ENCODE assay signal across 8 cellular contexts in the genomic region with DNA sequence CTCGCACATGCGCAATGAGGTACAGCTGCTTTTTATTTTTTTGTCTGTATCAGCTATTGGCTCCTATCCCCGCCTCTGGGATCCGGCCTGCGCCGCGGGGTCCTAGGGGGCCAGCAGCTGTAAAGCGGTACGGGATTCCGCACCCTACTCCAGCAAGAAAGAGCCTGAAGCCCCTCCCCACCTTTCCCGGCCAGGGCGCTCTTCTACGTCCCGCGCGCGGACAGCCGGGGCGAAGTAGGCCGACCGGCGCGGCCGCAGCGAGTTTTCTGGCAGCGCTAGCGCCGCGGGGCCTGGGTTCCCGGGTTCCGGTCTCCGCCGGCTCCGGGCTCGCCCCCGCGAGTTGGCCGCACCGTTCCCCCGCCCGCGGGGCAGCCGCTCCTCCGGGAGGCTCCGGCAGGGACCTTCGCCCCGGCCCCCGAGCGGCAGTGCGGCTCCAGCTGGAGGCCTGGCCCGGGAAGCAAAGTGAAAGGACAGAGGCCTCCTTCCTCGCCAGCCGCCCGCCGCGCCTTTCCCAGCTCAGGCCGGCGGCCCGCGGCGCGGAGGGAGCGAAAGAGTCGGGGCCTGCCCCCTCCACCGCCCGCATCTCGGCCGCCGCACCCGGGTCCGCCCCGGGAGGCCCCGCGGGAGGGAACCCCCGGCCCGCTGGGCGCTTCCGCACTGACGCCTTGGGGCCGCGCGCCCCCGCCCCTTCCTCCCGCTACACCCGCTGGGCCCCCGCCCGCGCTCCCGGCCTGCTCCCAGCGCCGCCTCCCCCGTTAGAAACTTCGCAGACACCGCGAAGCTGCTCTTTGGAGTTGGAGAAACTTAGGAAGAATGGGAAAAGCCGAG. TPM values are rescaled to one million over a fixed set of nuclear protein-coding genes. Genes with fewer than 3 reads are reported as not detected.
DNase-seq lines count a peak whose midpoint lies in the region; ATAC-seq and TF ChIP-seq lines count a peak whose summit lies in the region.

No MANE protein-coding gene starts in this region.

- peaks cover 0 to 5% (median 3%) of the 10 kb centered on the region in 3 donors for H3K36me3 Mint-ChIP-seq in CD8-positive, alpha-beta memory T cell
- peaks cover 6% of the 10 kb centered on the region for H3K36me3 Mint-ChIP-seq in natural killer cell treated with Interleukin-12 subunit alpha and Interleukin-12 subunit beta and Interleukin-15 and Interleukin-18, amount 100 ng/mL, for 72 hours

- intact Hi-C loops in aorta (cut with DNase I), result loop anchor here (2.0 to 10.0 kb wide), 4 partner anchors 20 to 754 kb away; a partner anchor contains a TSS

- POLR2A ChIA-PET in CD8-positive, alpha-beta memory T cell (lab: Charles Lee), result interaction anchor here (0.6 to 1.9 kb wide), 13 partner anchors 14 to 815 kb away, joined by 3 to 24 read pairs (median 4); a partner anchor contains a TSS

- peak; percentile 38 to 79 (median 65) for DNase-seq in CD8-positive, alpha-beta memory T cell
- DNase-seq in NOMO-1 treated with DMSO at 0.1 percent for 48 hours (lab: John Stamatoyannopoulos, UW; ENCODE audit: unreplicated experiment), result peak; percentile 71
- peak; percentile 49 for DNase-seq in activated T-helper 9 cell treated with anti-CD3 and anti-CD28 coated beads, Interleukin-2, amount 50 U/mL, for 16 hours (ENCODE audit: low read depth)
- peak; percentile 60 for DNase-seq in fibroblast of the conjunctiva (ENCODE audit: low read depth)
- peak; percentile 88 for DNase-seq in natural killer cell treated with Interleukin-12 subunit alpha and Interleukin-12 subunit beta and Interleukin-15 and Interleukin-18, amount 100 ng/mL, for 72 hours (ENCODE audit: low spot score)
- DNase-seq in aorta, result peak; percentile 81 to 90

- H3K4me1 ChIP-seq in CD8-positive, alpha-beta memory T cell (ENCODE audit: insufficient read depth, low read length), result peaks cover 33% of the 10 kb centered on the region
- no peaks in the 10 kb centered on the region for H3K4me1 ChIP-seq in aorta (ENCODE audit: control insufficient read depth in 1 of 2, insufficient read depth in 2 of 2, low read length in 2 of 2)

- peaks cover 3 to 19% (median 10%) of the 10 kb centered on the region in 5 donors for H3K9me3 Mint-ChIP-seq in CD8-positive, alpha-beta memory T cell
- no peaks in the 10 kb centered on the region for H3K9me3 Mint-ChIP-seq in natural killer cell treated with Interleukin-12 subunit alpha and Interleukin-12 subunit beta and Interleukin-15 and Interleukin-18, amount 100 ng/mL, for 72 hours

- H3K4me3 Mint-ChIP-seq in CD8-positive, alpha-beta memory T cell, result peak overlapping the region; percentile 85 to 98 (median 89)
- peak overlapping the region; percentile 90 for H3K4me3 Mint-ChIP-seq in natural killer cell treated with Interleukin-12 subunit alpha and Interleukin-12 subunit beta and Interleukin-15 and Interleukin-18, amount 100 ng/mL, for 72 hours

- peak; percentile 43 for ATAC-seq in HG03175 (IDR thresholded peaks at IDR 0.05; ENCODE audit: unreplicated experiment)
- peak; percentile 81 to 87 for ATAC-seq in natural killer cell treated with Interleukin-12 subunit alpha and Interleukin-12 subunit beta and Interleukin-15 and Interleukin-18, amount 100 ng/mL, for 72 hours
- peak; percentile 90 for ATAC-seq in aorta (ENCODE audit: low FRiP score)

- CTCF ChIA-PET in CD8-positive, alpha-beta memory T cell (lab: Charles Lee), result interaction anchor here (0.9 to 1.8 kb wide), 5 partner anchors 18 to 845 kb away, joined by 3 to 5 read pairs (median 3); a partner anchor contains a TSS

- WGBS in aorta, 2 donors, result 0 to 1% methylated on average over 44 to 96 of the region's 96 CpGs

- no peaks in the 10 kb centered on the region for H3K9me3 ChIP-seq in CD8-positive, alpha-beta memory T cell (ENCODE audit: low read length)
- no peaks in the 10 kb centered on the region for H3K9me3 ChIP-seq in aorta (ENCODE audit: control insufficient read depth, low read length)

- peaks cover 15 to 33% (median 30%) of the 10 kb centered on the region in 3 donors for H3K4me1 Mint-ChIP-seq in CD8-positive, alpha-beta memory T cell
- H3K4me1 Mint-ChIP-seq in natural killer cell treated with Interleukin-12 subunit alpha and Interleukin-12 subunit beta and Interleukin-15 and Interleukin-18, amount 100 ng/mL, for 72 hours (ENCODE audit: low read depth in 2 of 2), result peaks cover 28 to 35% of the 10 kb centered on the region in 2 donors

- peak overlapping the region in 7 of 8 donors; percentile 79 to 95 (median 88) for H3K27ac Mint-ChIP-seq in CD8-positive, alpha-beta memory T cell
- peak overlapping the region; percentile 86 to 95 for H3K27ac Mint-ChIP-seq in natural killer cell treated with Interleukin-12 subunit alpha and Interleukin-12 subunit beta and Interleukin-15 and Interleukin-18, amount 100 ng/mL, for 72 hours

- peak; percentile 73 for TF ChIP-seq POLR2A in GM19193 (IDR thresholded peaks at IDR 0.05; ENCODE audit: extremely low read depth, insufficient read depth, insufficient read length)

- H3K4me3 ChIP-seq in CD8-positive, alpha-beta memory T cell (ENCODE audit: low read length), result peak overlapping the region; percentile 46
- H3K4me3 ChIP-seq in aorta (ENCODE audit: low read length in 2 of 2), result peak overlapping the region; percentile 83 to 94

- H3K27me3 ChIP-seq in CD8-positive, alpha-beta memory T cell (ENCODE audit: insufficient read depth, low read length, poor library complexity, severe bottlenecking), result peaks cover 94% of the 10 kb centered on the region
- H3K27me3 ChIP-seq in aorta (ENCODE audit: control insufficient read depth in 1 of 2, insufficient read depth in 2 of 2, low read length in 1 of 2), result peaks cover 0 to 2% of the 10 kb centered on the region in 2 donors

- H3K36me3 ChIP-seq in CD8-positive, alpha-beta memory T cell (ENCODE audit: insufficient read depth, low read length), result no peaks in the 10 kb centered on the region
- H3K36me3 ChIP-seq in aorta (ENCODE audit: control insufficient read depth in 1 of 2, insufficient read depth in 2 of 2, low read length in 1 of 2), result no peaks in the 10 kb centered on the region

- peak overlapping the region; percentile 66 for H3K27ac ChIP-seq in CD8-positive, alpha-beta memory T cell (ENCODE audit: low read depth, low read length)
- peak overlapping the region; percentile 73 to 77 for H3K27ac ChIP-seq in aorta (ENCODE audit: low read depth in 1 of 2, low read length in 2 of 2)

- H3K27me3 Mint-ChIP-seq in CD8-positive, alpha-beta memory T cell, result peaks cover 77 to 80% of the 10 kb centered on the region in 2 donors
- peaks cover 23 to 61% of the 10 kb centered on the region in 2 donors for H3K27me3 Mint-ChIP-seq in natural killer cell treated with Interleukin-12 subunit alpha and Interleukin-12 subunit beta and Interleukin-15 and Interleukin-18, amount 100 ng/mL, for 72 hours

RNA-seq across cellular contexts. Expression of a gene that starts 4.7 kb away (rescaled TPM):
- under 1 TPM in 1 of 2 experiments, not detected in 1; 0.22 TPM for total RNA-seq in CD8-positive, alpha-beta memory T cell
- polyA plus RNA-seq in CD8-positive, alpha-beta memory T cell, result not detected
- total RNA-seq in natural killer cell treated with Interleukin-12 subunit alpha and Interleukin-12 subunit beta and Interleukin-15 and Interleukin-18, amount 100 ng/mL, for 72 hours, result under 1 TPM; 0.28 to 0.29 TPM
- total RNA-seq in aorta, result under 1 TPM in 1 of 2 donors, not detected in 1; 0.36 TPM
- not detected for polyA plus RNA-seq in aorta

RNA-seq across cellular contexts. Expression of a gene that starts 19.7 kb away (rescaled TPM):
- 10 to 100 TPM; 87.8 to 97.3 TPM for total RNA-seq in CD8-positive, alpha-beta memory T cell
- 39.3 TPM for polyA plus RNA-seq in CD8-positive, alpha-beta memory T cell
- 10 to 100 TPM; 38.2 to 44.9 TPM for total RNA-seq in natural killer cell treated with Interleukin-12 subunit alpha and Interleukin-12 subunit beta and Interleukin-15 and Interleukin-18, amount 100 ng/mL, for 72 hours
- 10 to 100 TPM; 54.8 to 55.9 TPM for total RNA-seq in aorta
- polyA plus RNA-seq in aorta, result 10 to 100 TPM; 40.8 to 61.4 TPM

RNA-seq across cellular contexts. Expression of a gene that starts 24.4 kb away (rescaled TPM):
- total RNA-seq in CD8-positive, alpha-beta memory T cell, result 10 to 100 TPM; 80.2 to 80.4 TPM
- 61.4 TPM for polyA plus RNA-seq in CD8-positive, alpha-beta memory T cell
- total RNA-seq in natural killer cell treated with Interleukin-12 subunit alpha and Interleukin-12 subunit beta and Interleukin-15 and Interleukin-18, amount 100 ng/mL, for 72 hours, result 10 to 100 TPM; 50.1 to 55.8 TPM
- total RNA-seq in aorta, result 10 to 100 TPM; 38.9 to 43.7 TPM
- polyA plus RNA-seq in aorta, result 10 to 100 TPM; 60.5 to 75.8 TPM

Comparison
In these comparisons a context has a peak if more than half of its experiments do, and no peak if none do; other contexts are left out.
1. Peak in every context shown above with its lines: DNase-seq, ATAC-seq, H3K4me3 ChIP-seq and H3K27ac ChIP-seq.